ENCODE assay signal across 26 cellular contexts in the genomic region with DNA sequence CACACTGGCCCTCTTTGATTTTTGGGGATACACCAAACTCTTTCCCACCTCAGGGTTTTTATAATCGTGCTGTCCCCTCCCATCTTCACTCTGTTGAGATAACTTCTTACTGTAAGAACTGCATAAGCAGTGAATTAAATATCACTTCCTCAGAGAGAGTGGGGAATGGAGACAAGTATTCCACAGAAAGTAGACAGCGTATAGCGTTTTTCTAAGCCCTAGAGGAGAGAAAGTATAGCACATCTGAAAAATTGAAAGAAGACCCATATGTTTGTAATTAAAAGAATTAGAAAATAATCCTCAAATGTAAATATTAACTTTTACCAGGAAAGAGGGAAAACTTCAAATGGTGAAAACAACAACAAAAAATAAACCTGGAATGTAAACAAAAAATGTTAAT.
"Had no signal": no experiment of that assay in that cellular context is flagged by ENCODE, and none has a peak within 500 bp of the region (broad histone marks: within the 10 kb centered on the region; RNA-seq: fewer than 3 reads in every experiment).

No MANE protein-coding gene starts in this region.

- H3K9me3 Mint-ChIP-seq: activated naive CD4-positive, alpha-beta T cell treated with anti-CD3 and anti-CD28 coated beads for 36 hours; activated naive CD8-positive, alpha-beta T cell treated with anti-CD3 and anti-CD28 coated beads for 36 hours; IgD-negative memory B cell; T-helper 1 cell treated with Interleukin-12 subunit alpha and Interleukin-12 subunit beta and Interleukin-4 antibody, amounts not matched to agents 30 μg/mL and 1 μg/mL, for 36 hours; WTC11 had no signal

- ATAC-seq: activated CD8-positive, alpha-beta T cell treated with anti-CD3 and anti-CD28 coated beads, Interleukin-2, amount 10 ng/mL, durations not matched to agents 7 days and 5 days; Panc1; Right ventricle myocardium inferior; WTC11 had no signal

- H3K4me3 Mint-ChIP-seq: activated CD8-positive, alpha-beta T cell treated with anti-CD3 and anti-CD28 coated beads, Interleukin-2, amount 10 ng/mL, durations not matched to agents 7 days and 5 days; activated naive CD4-positive, alpha-beta T cell treated with anti-CD3 and anti-CD28 coated beads for 36 hours; activated naive CD8-positive, alpha-beta T cell treated with anti-CD3 and anti-CD28 coated beads for 36 hours; IgD-negative memory B cell; T-helper 1 cell treated with Interleukin-12 subunit alpha and Interleukin-12 subunit beta and Interleukin-4 antibody, amounts not matched to agents 30 μg/mL and 1 μg/mL, for 36 hours; WTC11 had no signal

- H3K27me3 Mint-ChIP-seq: activated naive CD8-positive, alpha-beta T cell treated with anti-CD3 and anti-CD28 coated beads for 36 hours; IgD-negative memory B cell had no signal

- H3K27ac Mint-ChIP-seq: activated CD8-positive, alpha-beta T cell treated with anti-CD3 and anti-CD28 coated beads, Interleukin-2, amount 10 ng/mL, durations not matched to agents 7 days and 5 days; activated naive CD4-positive, alpha-beta T cell treated with anti-CD3 and anti-CD28 coated beads for 36 hours; activated naive CD8-positive, alpha-beta T cell treated with anti-CD3 and anti-CD28 coated beads for 36 hours; IgD-negative memory B cell; T-helper 1 cell treated with Interleukin-12 subunit alpha and Interleukin-12 subunit beta and Interleukin-4 antibody, amounts not matched to agents 30 μg/mL and 1 μg/mL, for 36 hours; WTC11 had no signal

- H3K4me1 Mint-ChIP-seq: activated naive CD8-positive, alpha-beta T cell treated with anti-CD3 and anti-CD28 coated beads for 36 hours; IgD-negative memory B cell; WTC11 had no signal

- DNase-seq: activated CD4-positive, alpha-beta T cell treated with anti-CD3 and anti-CD28 coated beads for 48 hours; activated CD4-positive, alpha-beta T cell treated with anti-CD3 and anti-CD28 coated beads, Interleukin-2, amount 50 U/mL, for 4 hours; activated CD4-positive, CD25-positive, alpha-beta regulatory T cell treated with anti-CD3 and anti-CD28 coated beads, Interleukin-2, amount 50 U/mL, for 72 hours; activated CD8-positive, alpha-beta memory T cell treated with anti-CD3 and anti-CD28 coated beads, Interleukin-2, amount 50 U/mL, for 48 hours; activated CD8-positive, alpha-beta T cell treated with anti-CD3 and anti-CD28 coated beads, Interleukin-2, amount 10 ng/mL, durations not matched to agents 7 days and 5 days; activated effector memory CD4-positive, alpha-beta T cell treated with anti-CD3 and anti-CD28 coated beads, Interleukin-2, amount 50 U/mL, for 16 hours; activated naive CD4-positive, alpha-beta T cell treated with anti-CD3 and anti-CD28 coated beads for 36 hours; activated naive CD8-positive, alpha-beta T cell treated with anti-CD3 and anti-CD28 coated beads for 36 hours; activated T-cell treated with anti-CD3 and anti-CD28 coated beads, Interleukin-2, amount 50 U/mL, for 1 hour; KG1; MV-4-11; NCI-H1092 treated with DMSO at 0.1 percent for 48 hours; NCI-H1417 treated with DMSO at 0.1 percent for 48 hours; NCI-H1694; NCI-H2029; NCI-H345; NCI-H510A; NCI-H526 treated with DMSO at 0.1 percent for 48 hours; NCI-H82; OCI-M1; RPMI8226 had no signal
